8 cellular contexts compared by ENCODE assay signal in genomic region chr5:112417931-112418358, GRCh38.
A peak's percentile ranks its signal among the peaks of the same experiment; 100 is the strongest.
DNase-seq lines count a peak whose midpoint lies in the region; ATAC-seq and TF ChIP-seq lines count a peak whose summit lies in the region.

No MANE protein-coding gene starts in this region.

- peak; percentile 49 for ATAC-seq in HG03159 (IDR thresholded peaks at IDR 0.05; ENCODE audit: unreplicated experiment)

- H3K36me3 ChIP-seq in mucosa of rectum (ENCODE audit: control insufficient read depth in 2 of 2, insufficient read depth in 2 of 2, low read length in 2 of 2) (no peaks in the 10 kb centered on the region), stomach smooth muscle (ENCODE audit: control insufficient read depth in 2 of 2, insufficient read depth in 2 of 2, low read length in 2 of 2) (no peaks in the 10 kb centered on the region)

- TF ChIP-seq CTCF in WI38 (IDR thresholded peaks at IDR 0.05; ENCODE audit: low read depth, low read length) (no peak), epithelial cell of esophagus (IDR thresholded peaks at IDR 0.05; ENCODE audit: insufficient read depth, low read depth, low read length, missing control alignments) (no peak)

- H3K9me3 ChIP-seq in mucosa of rectum (ENCODE audit: control insufficient read depth in 2 of 2, low read length in 2 of 2) (no peaks in the 10 kb centered on the region), stomach smooth muscle (ENCODE audit: control insufficient read depth in 2 of 2, low read length in 2 of 2) (no peaks in the 10 kb centered on the region)

- DNase-seq in activated naive CD4-positive, alpha-beta T cell treated with Interleukin-2 at 50 U/mL for 16 hours: peak; percentile 61
- DNase-seq in activated naive CD4-positive, alpha-beta T cell (lab: John Stamatoyannopoulos, UW): no peak
- DNase-seq in epithelial cell of esophagus (ENCODE audit: low read depth): peak; percentile 82
- DNase-seq in COLO668 (lab: John Stamatoyannopoulos, UW; ENCODE audit: unreplicated experiment): no peak

- H3K4me1 ChIP-seq in mucosa of rectum (ENCODE audit: control insufficient read depth in 2 of 2, insufficient read depth in 2 of 2, low read length in 2 of 2) (peaks cover 4 to 7% of the 10 kb centered on the region in 2 donors), stomach smooth muscle (ENCODE audit: control insufficient read depth, insufficient read depth, low read length) (peaks cover 6% of the 10 kb centered on the region)

- H3K27ac ChIP-seq in mucosa of rectum (ENCODE audit: low read depth in 2 of 2, low read length in 2 of 2): peak overlapping the region; percentile 34 to 62
- H3K27ac ChIP-seq in stomach smooth muscle (ENCODE audit: low read length): no peak overlapping the region

- H3K27me3 ChIP-seq in mucosa of rectum (ENCODE audit: control insufficient read depth in 2 of 2, insufficient read depth in 2 of 2, low read length in 2 of 2) (no peaks in the 10 kb centered on the region), stomach smooth muscle (ENCODE audit: control insufficient read depth in 1 of 2, insufficient read depth in 2 of 2, low read length in 2 of 2) (peaks cover 0 to 22% of the 10 kb centered on the region in 2 donors)

- H3K9ac ChIP-seq in mucosa of rectum (ENCODE audit: low read depth in 1 of 2, low read length in 2 of 2) (peak overlapping the region; percentile 48 to 82), stomach smooth muscle (ENCODE audit: low read length in 2 of 2) (peak overlapping the region; percentile 4 to 13)

- peak overlapping the region; percentile 36 for H3K4me3 ChIP-seq in WI38 (ENCODE audit: low read depth, low read length)
- peak overlapping the region; percentile 89 for H3K4me3 ChIP-seq in epithelial cell of esophagus (ENCODE audit: low read length)
- H3K4me3 ChIP-seq in mucosa of rectum (ENCODE audit: low read length in 2 of 2): peak overlapping the region; percentile 81 to 97
- H3K4me3 ChIP-seq in stomach smooth muscle (ENCODE audit: low read length in 2 of 2): peak overlapping the region; percentile 71 to 80

Comparison
In these comparisons a context has a peak if more than half of its experiments do, and no peak if none do; other contexts are left out.
1. DNase-seq: peak in activated naive CD4-positive, alpha-beta T cell treated with Interleukin-2 at 50 U/mL for 16 hours (single experiment) and epithelial cell of esophagus (single experiment); none in activated naive CD4-positive, alpha-beta T cell (0 of 4) and COLO668 (single experiment).
2. H3K4me3 ChIP-seq: peak in every context shown above with its lines; median percentile 89 in epithelial cell of esophagus; 89 in mucosa of rectum; 76 in stomach smooth muscle; 36 in WI38.